Comparison of ENCODE assay signal across 11 cellular contexts in genomic region chr12:116366456-116366776, GRCh38.
DNase-seq lines count a peak whose midpoint lies in the region; ATAC-seq, FAIRE-seq and TF ChIP-seq lines count a peak whose summit lies in the region.
"Had no signal": no experiment of that assay in that cellular context is flagged by ENCODE, and none has a peak within 500 bp of the region (broad histone marks: within the 10 kb centered on the region; RNA-seq: fewer than 3 reads in every experiment).

No MANE protein-coding gene starts in this region.

- ATAC-seq in A549 (peak in 1 of 2 experiments; percentile 35; a peak in 3 of 6 replicates), left lobe of liver (peak; percentile 85), GM21381 (IDR thresholded peaks at IDR 0.05; ENCODE audit: unreplicated experiment) (no peak), HG03354 (IDR thresholded peaks at IDR 0.05; ENCODE audit: poor library complexity, severe bottlenecking, unreplicated experiment) (no peak)

- TF ChIP-seq POLR2A in A549 (IDR thresholded peaks at IDR 0.05; ENCODE audit: low read length) (no peak), esophagus squamous epithelium (IDR thresholded peaks at IDR 0.05) (no peak)

- peak overlapping the region; percentile 93 to 99 for H3K27ac ChIP-seq in A549
- H3K27ac ChIP-seq in esophagus squamous epithelium, result no peak overlapping the region

- no peak for TF ChIP-seq EP300 in A549 (IDR thresholded peaks at IDR 0.05)

- H3K27me3 ChIP-seq in MG63 (no peaks in the 10 kb centered on the region), esophagus squamous epithelium (no peaks in the 10 kb centered on the region)

- WGBS in A549 (ENCODE audit: missing lambda C conversion rate), result 57% methylated on average over 9 of the region's 9 CpGs
- WGBS in esophagus squamous epithelium, 2 donors, result 80 to 94% methylated on average over 2 to 3 of the region's 9 CpGs

- no peaks in the 10 kb centered on the region for H3K9me3 ChIP-seq in A549
- H3K9me3 ChIP-seq in MG63, result no peaks in the 10 kb centered on the region
- no peaks in the 10 kb centered on the region for H3K9me3 ChIP-seq in esophagus squamous epithelium
- H3K9me3 ChIP-seq: HAP-1 had no signal

- no peak for FAIRE-seq in A549 (lab: Jason Lieb, UNC)

- H3K4me3 ChIP-seq in A549, result no peak overlapping the region
- H3K4me3 ChIP-seq in MG63, result no peak overlapping the region
- no peak overlapping the region for H3K4me3 ChIP-seq in esophagus squamous epithelium
- H3K4me3 ChIP-seq: HAP-1 had no signal

- DNase-seq in A549 (ENCODE audit: low read depth in 1 of 2, low spot score in 1 of 2) (peak in 1 of 2 experiments; percentile 75), MG63 (peak; percentile 55), NCI-H524 treated with DMSO at 0.1 percent for 48 hours (lab: John Stamatoyannopoulos, UW) (peak; percentile 35), left lobe of liver (ENCODE audit: low spot score) (peak; percentile 80), esophagus squamous epithelium (lab: John Stamatoyannopoulos, UW) (no peak), kidney glomerular epithelial cell (lab: John Stamatoyannopoulos, UW) (no peak)
- DNase-seq: activated CD4-positive, CD25-positive, alpha-beta regulatory T cell; stimulated activated CD4-positive, alpha-beta T cell treated with anti-CD3 and anti-CD28 coated beads, Interleukin-4, amount 100 ng/mL, for 24 hours had no signal

- H3K4me2 ChIP-seq in A549, result peak overlapping the region; percentile 28; the same call in 2 of the 3 replicates

- H3K4me1 ChIP-seq in A549 (peaks cover 63% of the 10 kb centered on the region), esophagus squamous epithelium (no peaks in the 10 kb centered on the region)
- H3K4me1 ChIP-seq: HAP-1 had no signal

- POLR2A ChIA-PET in A549 (lab: Yijun Ruan, JAX), result no interaction called here

- no peaks in the 10 kb centered on the region for H3K36me3 ChIP-seq in MG63
- no peaks in the 10 kb centered on the region for H3K36me3 ChIP-seq in esophagus squamous epithelium
- H3K36me3 ChIP-seq: HAP-1 had no signal

- intact Hi-C loops in esophagus squamous epithelium (cut with DNase I), result no loop called here

- CTCF ChIA-PET in A549 (lab: Yijun Ruan, JAX), result interaction anchor here (0.7 to 1.3 kb wide), 9 partner anchors 10 to 234 kb away, joined by 3 to 7 read pairs (median 3); no protein-coding TSS in a partner anchor

- no peak for TF ChIP-seq CTCF in A549 (IDR thresholded peaks at IDR 0.05)
- TF ChIP-seq CTCF in esophagus squamous epithelium (IDR thresholded peaks at IDR 0.05), result no peak

- no peak for TF ChIP-seq RAD21 in A549 (conservative IDR thresholded peaks at IDR 0.05 in 1 of 2, IDR thresholded peaks at IDR 0.05 in 1 of 2)

TF ChIP-seq in A549, 52 proteins besides CTCF, POLR2A, EP300 and RAD21:
- 0 out of 2 replicates have a peak, but pooled peaks have one; percentile 49 for TF ChIP-seq EHF (CRISPR knock-in tag; IDR thresholded peaks at IDR 0.05)
- TF ChIP-seq MAFK (IDR thresholded peaks at IDR 0.05; ENCODE audit: partially characterized antibody), result no peak
- no peak for TF ChIP-seq CEBPB (IDR thresholded peaks at IDR 0.05)
- 0 out of 2 replicates have a peak, but pooled peaks have one; percentile 26 for TF ChIP-seq ZNF302 (CRISPR knock-in tag; IDR thresholded peaks at IDR 0.05)
- TF ChIP-seq MAX (IDR thresholded peaks at IDR 0.05), result peak; percentile 58; the same call in 1 of the 2 replicates

Comparison
In these comparisons a context has a peak if more than half of its experiments do, and no peak if none do; other contexts are left out.
1. DNase-seq: peak in MG63 (single experiment), NCI-H524 treated with DMSO at 0.1 percent for 48 hours (single experiment) and left lobe of liver (single experiment); none in esophagus squamous epithelium (single experiment) and kidney glomerular epithelial cell (single experiment).
2. H3K27ac ChIP-seq: peak in A549 (2 of 2); none in esophagus squamous epithelium (0 of 4).